Comparison of ENCODE assay signal across 8 cellular contexts in genomic region chr6:86205980-86206379, GRCh38.
"Had no signal": no experiment of that assay in that cellular context is flagged by ENCODE, and none has a peak within 500 bp of the region (broad histone marks: within the 10 kb centered on the region; RNA-seq: fewer than 3 reads in every experiment).

No MANE protein-coding gene starts in this region.

- FAIRE-seq: G401.6, GM12878, GM12891, GM12892, GM18507, GM19239 had no signal

- ATAC-seq: GM12878 had no signal

- H3K4me3 ChIP-seq: GM12878 had no signal

- DNase-seq: GDM1, GF-D8 had no signal
